Comparison of ENCODE assay signal across 1 cellular context in genomic region chr3:141235661-141236171, GRCh38.
TF ChIP-seq lines count a peak whose summit lies in the region.

No MANE protein-coding gene starts in this region.

TF ChIP-seq in HepG2, 621 proteins besides CTCF, POLR2A, EP300 and RAD21 (continued from another document and continues in another):
- peak; percentile 18; the same call in 1 of the 2 replicates for TF ChIP-seq ZNF788 (CRISPR knock-in tag; IDR thresholded peaks at IDR 0.05; ENCODE audit: borderline replicate concordance)
- no peak for TF ChIP-seq HES4 (CRISPR knock-in tag; IDR thresholded peaks at IDR 0.05; ENCODE audit: borderline replicate concordance)
- TF ChIP-seq TEAD3 (CRISPR knock-in tag; optimal IDR thresholded peaks at IDR 0.05; ENCODE audit: borderline replicate concordance), result peak; percentile 84
- TF ChIP-seq ZNF709 (CRISPR knock-in tag; IDR thresholded peaks at IDR 0.05), result no peak
- TF ChIP-seq ZNF768 (CRISPR knock-in tag; IDR thresholded peaks at IDR 0.05), result no peak
- no peak for TF ChIP-seq TFE3 (CRISPR knock-in tag; IDR thresholded peaks at IDR 0.05)
- TF ChIP-seq ELF3 (CRISPR knock-in tag; IDR thresholded peaks at IDR 0.05), result 0 out of 2 replicates have a peak, but pooled peaks have one; percentile 33
- no peak for TF ChIP-seq ZNF543 (CRISPR knock-in tag; IDR thresholded peaks at IDR 0.05)
- peak; percentile 65 for TF ChIP-seq SMC3 (IDR thresholded peaks at IDR 0.05; ENCODE audit: low read length)
- TF ChIP-seq FOXP1 (IDR thresholded peaks at IDR 0.05), result no peak
- TF ChIP-seq FOXP1 (CRISPR knock-in tag; IDR thresholded peaks at IDR 0.05), result 0 out of 2 replicates have a peak, but pooled peaks have one; percentile 7
- no peak; the same call in 1 of the 2 replicates for TF ChIP-seq EHMT2 (IDR thresholded peaks at IDR 0.05; ENCODE audit: borderline replicate concordance, low read depth, low read length)
- TF ChIP-seq ZBTB40 (IDR thresholded peaks at IDR 0.05), result no peak
- TF ChIP-seq ZBTB40 (CRISPR knock-in tag; IDR thresholded peaks at IDR 0.05), result 0 out of 2 replicates have a peak, but pooled peaks have one; percentile 24
- 0 out of 2 replicates have a peak, but pooled peaks have one; percentile 31 for TF ChIP-seq ZHX1 (CRISPR knock-in tag; IDR thresholded peaks at IDR 0.05; ENCODE audit: low read depth)
- TF ChIP-seq PHF8 (CRISPR knock-in tag; IDR thresholded peaks at IDR 0.05), result 0 out of 2 replicates have a peak, but pooled peaks have one; percentile 21
- no peak for TF ChIP-seq HIC2 (CRISPR knock-in tag; IDR thresholded peaks at IDR 0.05; ENCODE audit: low read depth)
- TF ChIP-seq SP140L (CRISPR knock-in tag; IDR thresholded peaks at IDR 0.05; ENCODE audit: borderline replicate concordance), result peak; percentile 64; the same call in 1 of the 2 replicates
- no peak for TF ChIP-seq DNMT3B (CRISPR knock-in tag; conservative IDR thresholded peaks at IDR 0.05)
- TF ChIP-seq TBX2 (CRISPR knock-in tag; IDR thresholded peaks at IDR 0.05; ENCODE audit: borderline replicate concordance), result peak; percentile 58; the same call in 1 of the 2 replicates
- peak; percentile 92 for TF ChIP-seq TFDP2 (CRISPR knock-in tag; IDR thresholded peaks at IDR 0.05)
- peak; percentile 20; the same call in 1 of the 2 replicates for TF ChIP-seq ZNF580 (CRISPR knock-in tag; IDR thresholded peaks at IDR 0.05; ENCODE audit: borderline replicate concordance, low read depth)
- peak; percentile 37; the same call in 1 of the 2 replicates for TF ChIP-seq ZBED4 (CRISPR knock-in tag; IDR thresholded peaks at IDR 0.05; ENCODE audit: borderline replicate concordance)
- no peak for TF ChIP-seq ZNF251 (CRISPR knock-in tag; IDR thresholded peaks at IDR 0.05)
- TF ChIP-seq E2F1 (CRISPR knock-in tag; IDR thresholded peaks at IDR 0.05), result peak; percentile 88; the same call in 1 of the 2 replicates
- TF ChIP-seq GRHL1 (CRISPR knock-in tag; conservative IDR thresholded peaks at IDR 0.05), result no peak
- peak; percentile 64; the same call in 1 of the 2 replicates for TF ChIP-seq ZNF501 (CRISPR knock-in tag; IDR thresholded peaks at IDR 0.05)
- peak; percentile 53 for TF ChIP-seq HDAC1 (CRISPR knock-in tag; IDR thresholded peaks at IDR 0.05)
- 0 out of 2 replicates have a peak, but pooled peaks have one; percentile 43 for TF ChIP-seq BCL6 (CRISPR knock-in tag; IDR thresholded peaks at IDR 0.05)
